In genomic region chr5:73674669-73675004, GRCh38 we compare ENCODE assay signal across 22 cellular contexts. TPM values are rescaled to one million over a fixed set of nuclear protein-coding genes. Genes with fewer than 3 reads are reported as not detected.
A peak's percentile ranks its signal among the peaks of the same experiment; 100 is the strongest.
DNase-seq lines count a peak whose midpoint lies in the region; ATAC-seq, FAIRE-seq and TF ChIP-seq lines count a peak whose summit lies in the region.
"Had no signal": no experiment of that assay in that cellular context is flagged by ENCODE, and none has a peak within 500 bp of the region (broad histone marks: within the 10 kb centered on the region; RNA-seq: fewer than 3 reads in every experiment).

No MANE protein-coding gene starts in this region.

- TF ChIP-seq POLR2A in A549 (IDR thresholded peaks at IDR 0.05; ENCODE audit: low read length) (no peak), body of pancreas (IDR thresholded peaks at IDR 0.05) (no peak)

- no peak for FAIRE-seq in A549 (lab: Jason Lieb, UNC)

- intact Hi-C loops in body of pancreas (cut with DNase I) (no loop called here), lower lobe of right lung (cut with DNase I) (no loop called here)

- no peak overlapping the region for H3K4me3 Mint-ChIP-seq in activated T-cell treated with anti-CD3 and anti-CD28 coated beads, Interleukin-2, amount 50 U/mL, for 4 hours
- H3K4me3 Mint-ChIP-seq: GM23338, memory B cell, neural crest cell had no signal

- H3K9me3 ChIP-seq in A549 (no peaks in the 10 kb centered on the region), body of pancreas (no peaks in the 10 kb centered on the region), lower lobe of right lung (no peaks in the 10 kb centered on the region)
- H3K9me3 ChIP-seq: gastrocnemius medialis, right atrium auricular region, tibial artery had no signal

- H3K4me1 Mint-ChIP-seq in activated T-cell treated with anti-CD3 and anti-CD28 coated beads, Interleukin-2, amount 50 U/mL, for 4 hours (ENCODE audit: low read depth) = no peaks in the 10 kb centered on the region
- H3K4me1 Mint-ChIP-seq: memory B cell, neural crest cell had no signal

- TF ChIP-seq EP300 in A549 (IDR thresholded peaks at IDR 0.05) = no peak

- peak overlapping the region; percentile 65 for H3K4me2 ChIP-seq in A549
- H3K4me2 ChIP-seq: GM23338 had no signal

- H3K27me3 Mint-ChIP-seq in activated T-cell treated with anti-CD3 and anti-CD28 coated beads, Interleukin-2, amount 50 U/mL, for 4 hours (ENCODE audit: low read depth) = no peaks in the 10 kb centered on the region

- TF ChIP-seq CTCF in A549 (IDR thresholded peaks at IDR 0.05) = no peak
- TF ChIP-seq CTCF in body of pancreas (IDR thresholded peaks at IDR 0.05) = no peak
- no peak for TF ChIP-seq CTCF in lower lobe of right lung (IDR thresholded peaks at IDR 0.05)

- no peaks in the 10 kb centered on the region for H3K36me3 Mint-ChIP-seq in activated T-cell treated with anti-CD3 and anti-CD28 coated beads, Interleukin-2, amount 50 U/mL, for 4 hours (ENCODE audit: insufficient read depth)
- H3K36me3 Mint-ChIP-seq: memory B cell had no signal

- CTCF ChIA-PET in A549 (lab: Yijun Ruan, JAX) = interaction anchor here (0.9 to 5.2 kb wide), 5 partner anchors 10 to 118 kb away, joined by 3 to 34 read pairs (median 4); no protein-coding TSS in a partner anchor

- H3K4me3 ChIP-seq in A549 (no peak overlapping the region), body of pancreas (no peak overlapping the region), lower lobe of right lung (no peak overlapping the region)
- H3K4me3 ChIP-seq: cardiac muscle cell, gastrocnemius medialis, GM23338, right atrium auricular region, tibial artery had no signal

- POLR2A ChIA-PET in A549 (lab: Yijun Ruan, JAX) = interaction anchor here (1.9 kb wide), 1 partner anchor 49 kb away, joined by 6 read pairs; the partner anchor contains the start of gene ARHGEF28

- H3K27ac ChIP-seq in A549 (peak overlapping the region; percentile 85 to 92), body of pancreas (peak overlapping the region in 3 of 4 donors; percentile 46 to 75 (median 56)), lower lobe of right lung (no peak overlapping the region)
- H3K27ac ChIP-seq: cardiac muscle cell, gastrocnemius medialis, right atrium auricular region had no signal

- H3K36me3 ChIP-seq in body of pancreas (replicated peaks in 1 of 2; ENCODE audit: insufficient read depth in 1 of 2, low read depth in 2 of 2) (no peaks in the 10 kb centered on the region), lower lobe of right lung (no peaks in the 10 kb centered on the region)
- H3K36me3 ChIP-seq: cardiac muscle cell, gastrocnemius medialis, right atrium auricular region, tibial artery had no signal

- no peak for DNase-seq in A549 (ENCODE audit: low read depth in 1 of 2, low spot score in 1 of 2)
- DNase-seq in M059J (ENCODE audit: low read depth) = peak; percentile 51
- DNase-seq in body of pancreas = no peak
- DNase-seq in lower lobe of right lung = no peak
- no peak for DNase-seq in activated CD4-positive, alpha-beta T cell treated with anti-CD3 and anti-CD28 coated beads for 48 hours
- DNase-seq in activated T-cell treated with anti-CD3 and anti-CD28 coated beads, Interleukin-2, amount 50 U/mL, for 4 hours = no peak
- no peak for DNase-seq in KG1 (lab: John Stamatoyannopoulos, UW)
- DNase-seq in mucosa of gallbladder (ENCODE audit: low spot score) = no peak
- DNase-seq: activated CD4-positive, alpha-beta T cell treated with anti-CD3 and anti-CD28 coated beads for 1 hour; activated CD8-positive, alpha-beta memory T cell treated with anti-CD3 and anti-CD28 coated beads, Interleukin-2, amount 50 U/mL, for 48 hours; activated naive CD4-positive, alpha-beta T cell treated with anti-CD3 and anti-CD28 coated beads, Interleukin-2, amount 50 U/mL, for 16 hours; effector memory CD4-positive, alpha-beta T cell; gastrocnemius medialis; NCI-H1092; SHP77; T-helper 2 cell; tibial artery had no signal

- ATAC-seq in A549 (no peak), body of pancreas (no peak), lower lobe of right lung (peak; percentile 56 to 57)
- ATAC-seq in activated T-cell treated with anti-CD3 and anti-CD28 coated beads, Interleukin-2, amount 50 U/mL, for 4 hours = no peak
- ATAC-seq: gastrocnemius medialis, GM23338 had no signal

- H3K4me1 ChIP-seq in A549 (peaks cover 83% of the 10 kb centered on the region), body of pancreas (peaks cover 80% of the 10 kb centered on the region), lower lobe of right lung (peaks cover 14% of the 10 kb centered on the region)
- H3K4me1 ChIP-seq: gastrocnemius medialis, right atrium auricular region had no signal

- no peaks in the 10 kb centered on the region for H3K9me3 Mint-ChIP-seq in activated T-cell treated with anti-CD3 and anti-CD28 coated beads, Interleukin-2, amount 50 U/mL, for 4 hours
- H3K9me3 Mint-ChIP-seq: GM23338, memory B cell, neural crest cell had no signal

- H3K27me3 ChIP-seq in body of pancreas = no peaks in the 10 kb centered on the region
- H3K27me3 ChIP-seq in lower lobe of right lung (ENCODE audit: low read depth) = no peaks in the 10 kb centered on the region
- H3K27me3 ChIP-seq: cardiac muscle cell, gastrocnemius medialis, right atrium auricular region, tibial artery had no signal

- TF ChIP-seq RAD21 in A549 (conservative IDR thresholded peaks at IDR 0.05 in 1 of 2, IDR thresholded peaks at IDR 0.05 in 1 of 2) = no peak

- 57% methylated on average over 2 of the region's 2 CpGs for WGBS in A549 (ENCODE audit: missing lambda C conversion rate)
- 83 to 89% methylated on average over 2 of the region's 2 CpGs for WGBS in body of pancreas, 2 donors

TF ChIP-seq in A549, 52 proteins besides CTCF, POLR2A, EP300 and RAD21:
- TF ChIP-seq CEBPB (IDR thresholded peaks at IDR 0.05) (peak in 1 of 2 experiments; percentile 41; a peak in 1 of 4 replicates), HDAC2 (IDR thresholded peaks at IDR 0.05) (no peak), MAX (IDR thresholded peaks at IDR 0.05) (peak; percentile 40), JUN (IDR thresholded peaks at IDR 0.05) (no peak), FOSL2 (IDR thresholded peaks at IDR 0.05) (no peak), FOSL2 (CRISPR knock-in tag; IDR thresholded peaks at IDR 0.05) (peak; percentile 75)
TF ChIP-seq in A549: peak in this region for 3.

RNA-seq across cellular contexts. Expression of gene ARHGEF28, which starts 48.6 kb away (rescaled TPM):
- 22.3 and 28.9 TPM in 2 replicates for polyA plus RNA-seq in A549 (2011; rRNA removed)
- polyA plus RNA-seq in A549 (2012; cell fraction: cytosol; rRNA removed) = 4.2 and 5.0 TPM in 2 replicates
- polyA plus RNA-seq in A549 (2012; cell fraction: nucleus; rRNA removed) = 14.0 and 16.4 TPM in 2 replicates
- 14.8 to 17.6 TPM (median 17.0 TPM) in 3 replicates for polyA plus RNA-seq in A549 (2017; fragmentation: RNase III; extraction: RNeasy Plus Mini Kit Qiagen cat#74134 plus additional on column Dnase treatment)
- 86.4 and 88.2 TPM in 2 replicates for polyA minus RNA-seq in A549 (2011; rRNA and poly(A)+ RNA removed)
- 7.1 and 12.0 TPM in 2 replicates for total RNA-seq in M059J (2014; rRNA removed; shearing (Covaris generic))
- 10 to 100 TPM; 63.0 to 67.2 TPM for total RNA-seq in body of pancreas
- total RNA-seq in lower lobe of right lung = 30.4 TPM
- under 1 TPM; 0.05 to 0.23 (median 0.14) TPM for total RNA-seq in activated T-cell treated with anti-CD3 and anti-CD28 coated beads, Interleukin-2, amount 50 U/mL, for 4 hours
- total RNA-seq in mucosa of gallbladder = 29.9 TPM
- polyA plus RNA-seq: cardiac muscle cell had no signal

Comparison
In these comparisons a context has a peak if more than half of its experiments do, and no peak if none do; other contexts are left out.
1. ATAC-seq: peak in lower lobe of right lung (2 of 2); none in A549 (0 of 2), body of pancreas (single experiment) and activated T-cell treated with anti-CD3 and anti-CD28 coated beads, Interleukin-2, amount 50 U/mL, for 4 hours (0 of 2).